Comparison of ENCODE assay signal across 11 cellular contexts in the genomic region with DNA sequence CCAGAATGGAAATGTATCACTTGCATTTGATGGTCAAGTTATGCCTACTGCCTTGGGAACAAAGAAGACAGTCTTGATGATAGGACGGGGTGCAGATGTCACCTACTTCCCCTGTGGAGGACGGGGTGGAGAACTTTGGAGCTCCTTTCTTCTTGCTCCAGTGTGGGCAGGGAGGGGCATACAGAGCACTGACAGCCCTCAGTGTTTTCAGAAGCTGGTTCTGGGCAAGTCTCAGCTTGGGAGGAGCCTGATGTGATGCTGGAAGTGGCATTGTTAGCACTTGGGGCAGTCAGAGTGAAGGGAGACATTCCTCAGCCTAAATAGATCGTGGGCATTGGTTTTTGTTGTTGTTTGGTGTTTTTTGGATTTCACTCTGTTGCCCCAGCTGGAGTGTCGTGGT. TPM values are rescaled to one million over a fixed set of nuclear protein-coding genes. Genes with fewer than 3 reads are reported as not detected.
A peak's percentile ranks its signal among the peaks of the same experiment; 100 is the strongest.
DNase-seq lines count a peak whose midpoint lies in the region; ATAC-seq and TF ChIP-seq lines count a peak whose summit lies in the region.
"Had no signal": no experiment of that assay in that cellular context is flagged by ENCODE, and none has a peak within 500 bp of the region (broad histone marks: within the 10 kb centered on the region; RNA-seq: fewer than 3 reads in every experiment).

No MANE protein-coding gene starts in this region.

- intact Hi-C loops in ascending aorta (cut with DNase I), result loop anchor here (2.0 kb wide), 2 partner anchors 15 to 27 kb away; no protein-coding TSS in a partner anchor
- intact Hi-C loops in heart right ventricle (cut with DNase I), result loop anchor here in 2 of 10 donors (5.0 kb wide), 1 partner anchor 59 kb away; the partner anchor contains the start of gene SYNJ2 (in 2 of the 2)
- intact Hi-C loops in stomach (cut with DNase I; ENCODE audit: low total_unique reads), result no loop called here
- intact Hi-C loops in testis (cut with DNase I; ENCODE audit: low total_unique reads), result no loop called here

- H3K27ac ChIP-seq in HEK293 (ENCODE audit: extremely low read depth, low read depth, low read length) (peak overlapping the region; percentile 57; the same call in 1 of the 2 replicates), ascending aorta (peak overlapping the region; percentile 91 to 95), heart right ventricle (peak overlapping the region; percentile 78 to 97 (median 92)), stomach (peak overlapping the region in 4 of 5 donors; percentile 64 to 83 (median 80)), testis (peak overlapping the region in 1 of 2 donors; percentile 76)

- ATAC-seq in heart right ventricle, result no peak
- ATAC-seq: effector memory CD8-positive, alpha-beta T cell had no signal

- peaks cover 0 to 13% of the 10 kb centered on the region in 2 experiments; a peak in 1 of 3 replicates for H3K36me3 ChIP-seq in HEK293 (ENCODE audit: control insufficient read depth in 2 of 2, insufficient read depth in 1 of 2, low read length in 2 of 2)
- no peaks in the 10 kb centered on the region for H3K36me3 ChIP-seq in ascending aorta
- H3K36me3 ChIP-seq in heart right ventricle, result peaks cover 0 to 30% (median 0%) of the 10 kb centered on the region in 9 donors
- H3K36me3 ChIP-seq in stomach, result peaks cover 0 to 31% (median 16%) of the 10 kb centered on the region in 4 donors
- H3K36me3 ChIP-seq in testis (ENCODE audit: low read depth, missing control alignments), result no peaks in the 10 kb centered on the region

- H3K9me3 ChIP-seq in HEK293 (ENCODE audit: control insufficient read depth, insufficient read depth, low read depth, low read length) (no peaks in the 10 kb centered on the region), ascending aorta (no peaks in the 10 kb centered on the region), heart right ventricle (no peaks in the 10 kb centered on the region), stomach (no peaks in the 10 kb centered on the region), testis (no peaks in the 10 kb centered on the region)

- TF ChIP-seq EP300 in stomach (IDR thresholded peaks at IDR 0.05), result no peak

- WGBS in heart right ventricle, 2 donors, result 74 to 79% methylated on average over 4 of the region's 4 CpGs
- WGBS in stomach, 5 donors, result 75 to 90% (median 86%) methylated on average over 4 of the region's 4 CpGs
- WGBS in testis, 2 donors, result 72 to 83% methylated on average over 4 of the region's 4 CpGs

- H3K27me3 ChIP-seq in ascending aorta (no peaks in the 10 kb centered on the region), heart right ventricle (no peaks in the 10 kb centered on the region), stomach (no peaks in the 10 kb centered on the region), testis (no peaks in the 10 kb centered on the region)

- H3K4me1 ChIP-seq in HEK293 (ENCODE audit: control insufficient read depth, insufficient read depth, low read length) (peaks cover 36% of the 10 kb centered on the region), ascending aorta (peaks cover 43 to 77% of the 10 kb centered on the region in 2 donors), heart right ventricle (peaks cover 29 to 80% (median 56%) of the 10 kb centered on the region in 9 donors), stomach (peaks cover 42 to 69% (median 52%) of the 10 kb centered on the region in 4 donors), testis (peaks cover 44% of the 10 kb centered on the region)

- H3K4me3 ChIP-seq in HEK293 (ENCODE audit: low read depth, low read length), result no peak overlapping the region
- H3K4me3 ChIP-seq in ascending aorta, result no peak overlapping the region
- H3K4me3 ChIP-seq in heart right ventricle, result no peak overlapping the region
- H3K4me3 ChIP-seq in stomach, result no peak overlapping the region
- H3K4me3 ChIP-seq in testis, result no peak overlapping the region

- POLR2A ChIA-PET in HEK293 (lab: Yijun Ruan, JAX), result interaction anchor here (1.0 to 4.2 kb wide), 7 partner anchors 8 to 719 kb away, joined by 3 to 33 read pairs (median 4); no protein-coding TSS in a partner anchor

- CTCF ChIA-PET in HEK293 (lab: Yijun Ruan, JAX), result interaction anchor here (0.6 to 5.4 kb wide), 10 partner anchors 15 to 209 kb away, joined by 3 to 33 read pairs (median 4); no protein-coding TSS in a partner anchor

- TF ChIP-seq CTCF in HEK293 (tag by site-specific recombination; IDR thresholded peaks at IDR 0.05), result no peak
- TF ChIP-seq CTCF in ascending aorta (IDR thresholded peaks at IDR 0.05), result no peak
- no peak for TF ChIP-seq CTCF in heart right ventricle (IDR thresholded peaks at IDR 0.05)
- no peak for TF ChIP-seq CTCF in stomach (IDR thresholded peaks at IDR 0.05)
- no peak for TF ChIP-seq CTCF in testis (IDR thresholded peaks at IDR 0.05)

- no peak for DNase-seq in ascending aorta (ENCODE audit: low spot score in 2 of 2)
- no peak for DNase-seq in heart right ventricle
- DNase-seq in stomach, result no peak
- no peak for DNase-seq in activated gamma-delta T cell treated with Interleukin-2 at 50 U/mL for 16 hours
- no peak for DNase-seq in NK-92 treated with Interleukin-12 subunit alpha and Interleukin-12 subunit beta, amount 100 ng/mL, for 24 hours (lab: John Stamatoyannopoulos, UW)
- no peak for DNase-seq in stimulated activated CD4-positive, alpha-beta T cell treated with anti-CD3 and anti-CD28 coated beads, Interleukin-2, amount 100 ng/mL, for 48 hours
- no peak for DNase-seq in testis
- DNase-seq: effector memory CD8-positive, alpha-beta T cell; KG1; T-helper 2 cell had no signal

- TF ChIP-seq POLR2A in stomach (IDR thresholded peaks at IDR 0.05) (no peak), testis (IDR thresholded peaks at IDR 0.05) (no peak)

TF ChIP-seq in HEK293, 187 proteins besides CTCF, POLR2A, EP300 and RAD21:
- TF ChIP-seq ZBTB7A (tag by site-specific recombination; IDR thresholded peaks at IDR 0.05; ENCODE audit: low read depth), result 0 out of 2 replicates have a peak, but pooled peaks have one; percentile 33
- TF ChIP-seq ZFHX2 (tag by site-specific recombination; conservative IDR thresholded peaks at IDR 0.05), result no peak
- TF ChIP-seq ZNF600 (tag by site-specific recombination; IDR thresholded peaks at IDR 0.05), result 0 out of 2 replicates have a peak, but pooled peaks have one; percentile 20

RNA-seq across cellular contexts. Expression of gene SYNJ2, which starts 59.7 kb away (rescaled TPM):
- total RNA-seq in ascending aorta (3.0 TPM), heart right ventricle (10 to 100 TPM; 14.0 to 27.8 (median 19.6) TPM), stomach (10 to 100 TPM; 11.7 to 41.4 (median 25.4) TPM), testis (1 to 10 TPM; 5.8 to 7.6 TPM)
- polyA plus RNA-seq in heart right ventricle (10 to 100 TPM; 14.5 to 17.6 TPM), stomach (1 to 10 TPM; 4.7 to 6.3 (median 6.0) TPM), testis (ENCODE audit: insufficient read depth, low read depth, low replicate concordance) (17.7 TPM)
